Comparison of ENCODE assay signal across 20 cellular contexts in the genomic region with DNA sequence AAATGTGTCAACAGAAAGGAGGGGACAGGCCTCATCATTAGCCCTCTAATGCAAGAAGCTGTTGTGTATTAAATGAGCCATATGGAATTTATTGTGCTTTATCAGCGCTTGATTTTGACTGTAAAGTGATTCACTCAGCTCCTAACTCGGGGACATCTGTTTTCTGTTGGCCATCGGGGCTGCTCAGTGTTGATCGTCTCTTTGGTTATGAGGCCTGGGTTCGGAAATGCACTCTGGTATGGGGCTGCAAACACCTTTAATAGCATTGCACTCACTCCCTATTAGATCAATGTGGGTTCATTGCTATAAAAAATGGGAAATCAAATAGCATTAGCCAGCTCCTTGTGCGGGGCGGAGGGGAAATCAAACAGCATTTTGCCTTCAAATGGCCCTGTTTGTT. TPM values are rescaled to one million over a fixed set of nuclear protein-coding genes. Genes with fewer than 3 reads are reported as not detected.
"Had no signal": no experiment of that assay in that cellular context is flagged by ENCODE, and none has a peak within 500 bp of the region (broad histone marks: within the 10 kb centered on the region; RNA-seq: fewer than 3 reads in every experiment).

No MANE protein-coding gene starts in this region.

- H3K4me1 ChIP-seq: colonic mucosa had no signal

- H3K4me3 ChIP-seq: colonic mucosa, esophagus squamous epithelium, gastroesophageal sphincter, hepatocyte, right atrium auricular region, sigmoid colon, skin epidermis, stomach had no signal

- H3K4me2 ChIP-seq: hepatocyte had no signal

- H3K36me3 ChIP-seq: colonic mucosa, esophagus squamous epithelium, gastroesophageal sphincter, right atrium auricular region, sigmoid colon, stomach had no signal

- H3K27ac ChIP-seq: colonic mucosa, esophagus squamous epithelium, gastroesophageal sphincter, hepatocyte, right atrium auricular region, sigmoid colon, skin epidermis, stomach had no signal

- H3K79me2 ChIP-seq: hepatocyte had no signal

- DNase-seq: colonic mucosa; dermis blood vessel endothelial cell; esophagus squamous epithelium; foreskin fibroblast; head of caudate nucleus; kidney glomerular epithelial cell; mammary epithelial cell; naive thymus-derived CD4-positive, alpha-beta T cell; nephron progenitor cell; sigmoid colon; stimulated activated CD4-positive, alpha-beta T cell treated with anti-CD3 and anti-CD28 coated beads, Interleukin-12 subunit alpha, Interleukin-12 subunit beta, amount 100 ng/mL, for 4 hours; stimulated activated naive CD4-positive, alpha-beta T cell; stomach; substantia nigra; trophoblast cell had no signal

- H3K9me3 ChIP-seq: colonic mucosa, esophagus squamous epithelium, gastroesophageal sphincter, right atrium auricular region, sigmoid colon had no signal

- FAIRE-seq: urothelium cell line had no signal

- H2AFZ ChIP-seq: hepatocyte had no signal

RNA-seq across cellular contexts. Expression of a gene that starts 6.4 kb away (rescaled TPM):
- polyA plus RNA-seq: mammary epithelial cell; naive thymus-derived CD4-positive, alpha-beta T cell had no signal
